9 cellular contexts compared by ENCODE assay signal in the genomic region with DNA sequence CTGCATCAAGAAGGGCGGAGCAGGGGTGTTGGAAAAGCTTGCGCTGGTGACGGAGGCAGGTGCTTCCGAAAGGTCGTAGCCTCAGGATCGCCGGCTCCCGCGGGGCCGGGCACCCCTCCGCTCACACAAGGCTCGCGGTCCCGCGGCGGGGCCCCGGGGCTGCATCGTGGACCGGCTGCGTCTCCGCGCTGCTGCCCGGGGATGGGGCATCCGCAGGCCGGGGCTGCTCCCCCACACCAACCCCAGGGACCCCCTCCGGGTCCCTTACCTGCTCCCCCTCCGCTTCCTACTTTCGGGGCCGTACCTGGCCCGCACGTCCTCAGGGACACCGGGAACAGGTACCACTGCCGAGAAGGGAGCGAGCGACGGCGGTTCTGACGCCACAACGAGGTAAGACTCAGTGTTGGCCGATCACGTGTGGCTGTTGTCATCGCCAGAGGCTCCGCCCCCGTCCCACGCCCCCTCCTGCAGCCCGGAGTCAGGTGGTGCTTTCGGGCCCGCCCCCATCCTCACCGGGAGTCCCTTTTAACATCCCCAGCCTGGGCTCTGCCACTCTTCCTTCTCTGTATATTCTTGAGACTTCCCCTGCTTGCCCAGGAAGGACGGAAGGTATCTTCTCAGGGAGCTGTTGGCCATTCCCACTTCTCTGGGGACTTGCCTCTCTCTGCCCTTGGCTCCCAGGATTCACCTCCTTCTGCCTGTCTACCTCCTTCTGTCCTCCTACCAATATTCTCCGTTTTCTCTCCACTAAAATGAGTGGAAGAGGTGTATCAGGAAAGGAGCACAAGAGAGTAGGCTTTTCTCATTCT. TPM values are rescaled to one million over a fixed set of nuclear protein-coding genes. Genes with fewer than 3 reads are reported as not detected.
DNase-seq lines count a peak whose midpoint lies in the region; ATAC-seq and TF ChIP-seq lines count a peak whose summit lies in the region.
"Had no signal": no experiment of that assay in that cellular context is flagged by ENCODE, and none has a peak within 500 bp of the region (broad histone marks: within the 10 kb centered on the region; RNA-seq: fewer than 3 reads in every experiment).

A gene (minus strand): TSS at position 399 of the 809 bp plus-strand sequence. CDS start 1,014 bp downstream, outside the sequence.

- no peaks in the 10 kb centered on the region for H3K27me3 ChIP-seq in Karpas-422 (ENCODE audit: low read length)
- H3K27me3 ChIP-seq in ascending aorta: peaks cover 6% of the 10 kb centered on the region
- H3K27me3 ChIP-seq in iPS DF 6.9 (ENCODE audit: control insufficient read depth, insufficient read depth, low read length): no peaks in the 10 kb centered on the region
- H3K27me3 ChIP-seq in gastrocnemius medialis: peaks cover 0 to 21% (median 0%) of the 10 kb centered on the region in 3 donors

- H3K9ac ChIP-seq in Karpas-422 (ENCODE audit: low read length): peak within 1 kb of the TSS; percentile 66

- in situ Hi-C loops in gastrocnemius medialis (cut with MboI; ENCODE audit: low sequenced_read_pairs in 4 of 4): no loop called here

- H3K79me2 ChIP-seq in Karpas-422 (ENCODE audit: low read length): no peaks in the 10 kb centered on the region

- DNase-seq in DMS 273 treated with DMSO at 0.1 percent for 48 hours (lab: John Stamatoyannopoulos, UW) (peak; percentile 20), Karpas-422 (peak; percentile 87), T-helper 1 cell (peak; percentile 70 to 82 (median 77)), ascending aorta (ENCODE audit: low spot score in 2 of 2) (peak in 1 of 2 donors; percentile 73), iPS DF 6.9 (ENCODE audit: low read depth, low spot score) (peak; percentile 35), gastrocnemius medialis (peak; percentile 1 to 28), OCI-M2 (lab: John Stamatoyannopoulos, UW; ENCODE audit: unreplicated experiment) (no peak)

- TF ChIP-seq CTCF in ascending aorta (IDR thresholded peaks at IDR 0.05) (no peak), gastrocnemius medialis (IDR thresholded peaks at IDR 0.05 in 4 of 5, conservative IDR thresholded peaks at IDR 0.05 in 1 of 5) (no peak)

- WGBS in iPS DF 6.9 (ENCODE audit: insufficient coverage, insufficient read length): no CpG with 5 or more reads among the region's 51 CpGs

- H3K27ac ChIP-seq in Karpas-422 (ENCODE audit: low read length): no peak within 1 kb of the TSS
- H3K27ac ChIP-seq in ascending aorta: no peak within 1 kb of the TSS
- no peak within 1 kb of the TSS for H3K27ac ChIP-seq in iPS DF 6.9 (ENCODE audit: low read length)
- no peak within 1 kb of the TSS for H3K27ac ChIP-seq in gastrocnemius medialis
- H3K27ac ChIP-seq: SJSA1 had no signal

- H4K20me1 ChIP-seq in Karpas-422 (ENCODE audit: insufficient read depth, low read depth, low read length): no peaks in the 10 kb centered on the region

- no peaks in the 10 kb centered on the region for H3K9me2 ChIP-seq in Karpas-422 (replicated peaks; ENCODE audit: insufficient read depth, low read length)

- H2AFZ ChIP-seq in Karpas-422 (ENCODE audit: low read length): peak within 1 kb of the TSS; percentile 86; the same call in 1 of the 2 replicates

- H3K4me1 ChIP-seq in Karpas-422 (ENCODE audit: low read length) (peaks cover 3% of the 10 kb centered on the region; the same call in 1 of the 2 replicates), ascending aorta (no peaks in the 10 kb centered on the region), iPS DF 6.9 (ENCODE audit: control insufficient read depth, insufficient read depth, low read length) (no peaks in the 10 kb centered on the region), gastrocnemius medialis (no peaks in the 10 kb centered on the region)
- H3K4me1 ChIP-seq: SJSA1 had no signal

- peak within 1 kb of the TSS; percentile 66 for H3K4me2 ChIP-seq in Karpas-422 (ENCODE audit: low read depth, low read length, poor library complexity, severe bottlenecking)

- H3K4me3 ChIP-seq in Karpas-422 (ENCODE audit: low read length) (peak within 1 kb of the TSS; percentile 76), ascending aorta (peak within 1 kb of the TSS; percentile 54 to 62), iPS DF 6.9 (ENCODE audit: low read length) (peak within 1 kb of the TSS; percentile 97), gastrocnemius medialis (peak within 1 kb of the TSS; percentile 37 to 51 (median 44))
- H3K4me3 ChIP-seq: SJSA1 had no signal

- no peak for TF ChIP-seq POLR2A in gastrocnemius medialis (IDR thresholded peaks at IDR 0.05)

- intact Hi-C loops in ascending aorta (cut with DNase I) (loop anchor here (2.0 kb wide), 1 partner anchor 56 kb away; a partner anchor contains a TSS), gastrocnemius medialis (cut with DNase I; ENCODE audit: low total_unique reads) (no loop called here)

- ATAC-seq in GM21529 (IDR thresholded peaks at IDR 0.05; ENCODE audit: unreplicated experiment): peak; percentile 98
- ATAC-seq in gastrocnemius medialis: peak in 1 of 2 donors; percentile 60

- H3K9me3 ChIP-seq in Karpas-422 (ENCODE audit: low read length) (no peaks in the 10 kb centered on the region), ascending aorta (no peaks in the 10 kb centered on the region), iPS DF 6.9 (ENCODE audit: control insufficient read depth, insufficient read depth, low read length) (no peaks in the 10 kb centered on the region), gastrocnemius medialis (no peaks in the 10 kb centered on the region)
- H3K9me3 ChIP-seq: SJSA1 had no signal

- H3K36me3 ChIP-seq in Karpas-422 (ENCODE audit: insufficient read depth, low read length) (no peaks in the 10 kb centered on the region), ascending aorta (no peaks in the 10 kb centered on the region), iPS DF 6.9 (ENCODE audit: control insufficient read depth, insufficient read depth, low read length) (no peaks in the 10 kb centered on the region), gastrocnemius medialis (no peaks in the 10 kb centered on the region)
- H3K36me3 ChIP-seq: SJSA1 had no signal

RNA-seq across cellular contexts. Expression of the gene that starts here (rescaled TPM):
- 21.4 and 31.5 TPM in 2 replicates for total RNA-seq in Karpas-422 (2014; rRNA removed; shearing (Covaris generic); ENCODE audit: low replicate concordance)
- 2.0 TPM for total RNA-seq in ascending aorta
- total RNA-seq in gastrocnemius medialis: 1 to 10 TPM in 2 of 4 donors, under 1 TPM in 2; 0.42 to 1.5 (median 0.90) TPM
- total RNA-seq: SJSA1 had no signal

Comparison
In these comparisons a context has a peak if more than half of its experiments do, and no peak if none do; other contexts are left out.
1. H3K4me3 ChIP-seq: peak in every context shown above with its lines; median percentile 97 in iPS DF 6.9; 76 in Karpas-422; 58 in ascending aorta; 44 in gastrocnemius medialis.